Comparison of ENCODE assay signal across 8 cellular contexts in genomic region chr1:61264825-61265242, GRCh38.
"Had no signal": no experiment of that assay in that cellular context is flagged by ENCODE, and none has a peak within 500 bp of the region (broad histone marks: within the 10 kb centered on the region; RNA-seq: fewer than 3 reads in every experiment).

No MANE protein-coding gene starts in this region.

- H3K4me3 ChIP-seq: GM23248, HAP-1 had no signal

- ATAC-seq: HCT116 had no signal

- FAIRE-seq: HTR-8/SVneo had no signal

- H3K9me3 ChIP-seq: HAP-1 had no signal

- H2AFZ ChIP-seq: GM23248 had no signal

- DNase-seq: GM23248, GOT3, H7, HFFc6, KG1 had no signal

- H3K27ac ChIP-seq: GM23248 had no signal

- H3K36me3 ChIP-seq: HAP-1 had no signal

- H3K9ac ChIP-seq: GM23248 had no signal
